In the genomic region with DNA sequence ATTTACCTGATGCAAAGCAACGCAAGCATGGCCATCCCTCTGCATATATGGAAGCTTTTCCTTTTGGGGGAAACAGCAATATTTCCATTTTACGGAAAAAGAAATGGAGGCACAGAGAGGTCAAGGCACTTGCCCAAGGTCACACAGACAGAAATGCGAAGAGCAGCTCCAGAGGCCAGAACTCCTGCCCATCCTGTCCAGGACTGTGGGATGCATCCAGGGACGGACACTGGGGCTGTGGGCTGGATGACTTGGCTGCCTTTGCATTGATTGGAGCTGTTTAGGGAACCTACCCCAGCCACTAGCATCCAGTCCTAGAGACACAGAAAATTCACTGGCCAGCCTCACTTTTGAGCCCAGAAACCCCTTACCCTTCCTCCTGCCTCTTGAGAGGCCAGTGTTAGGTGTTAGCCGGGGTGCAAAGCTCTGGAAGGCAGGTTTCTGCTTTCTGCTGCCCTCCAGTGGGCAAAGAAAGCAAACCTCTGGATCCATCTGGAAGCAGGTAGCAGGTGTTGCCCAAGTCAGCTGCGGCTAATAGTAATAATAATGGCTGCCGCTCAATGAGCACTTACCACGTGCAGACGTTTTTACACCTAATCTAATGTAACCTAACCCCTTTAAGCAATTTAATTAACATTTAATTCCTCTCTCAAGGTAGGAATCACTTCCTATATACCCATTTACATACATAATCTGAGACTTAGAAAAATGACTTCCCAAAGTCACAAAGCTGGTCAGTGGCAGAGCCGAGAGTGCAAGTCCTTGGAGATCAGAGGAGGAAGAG, we compare ENCODE assay signal across 8 cellular contexts. TPM values are rescaled to one million over a fixed set of nuclear protein-coding genes. Genes with fewer than 3 reads are reported as not detected.
DNase-seq lines count a peak whose midpoint lies in the region; ATAC-seq and TF ChIP-seq lines count a peak whose summit lies in the region.

No MANE protein-coding gene starts in this region.

- H3K27me3 ChIP-seq in left ventricle myocardium inferior (ENCODE audit: low read depth): no peaks in the 10 kb centered on the region

- H3K9me3 ChIP-seq in left ventricle myocardium inferior (replicated peaks): no peaks in the 10 kb centered on the region

- no peaks in the 10 kb centered on the region for H3K36me3 ChIP-seq in left ventricle myocardium inferior

- TF ChIP-seq CTCF in left ventricle myocardium inferior (IDR thresholded peaks at IDR 0.05; ENCODE audit: borderline replicate concordance): peak; percentile 81

- peaks cover 22% of the 10 kb centered on the region for H3K4me1 ChIP-seq in left ventricle myocardium inferior

- intact Hi-C loops in left ventricle myocardium inferior (cut with micrococcal nuclease): loop anchor here (10.0 kb wide), 1 partner anchor 299 kb away; no protein-coding TSS in a partner anchor

- DNase-seq in EL (peak; percentile 52), OCI-M1 (lab: John Stamatoyannopoulos, UW) (peak; percentile 71), activated T-helper 1 cell treated with Interleukin-2 at 50 U/mL for 16 hours (ENCODE audit: low read depth) (peak; percentile 38), left ventricle myocardium inferior (peak; percentile 46), middle frontal gyrus (ENCODE audit: extremely low spot score, low spot score) (no peak)
- peak; percentile 67 for DNase-seq in stimulated activated CD4-positive, alpha-beta T cell treated with anti-CD3 and anti-CD28 coated beads, Interleukin-15, amount 100 ng/mL, for 24 hours

- no peak overlapping the region for H3K27ac ChIP-seq in left ventricle myocardium inferior (replicated peaks)

- peak; percentile 82 for ATAC-seq in HG03280 (IDR thresholded peaks at IDR 0.05; ENCODE audit: unreplicated experiment)
- no peak for ATAC-seq in HG03439 (IDR thresholded peaks at IDR 0.05; ENCODE audit: unreplicated experiment)

- H3K4me3 ChIP-seq in left ventricle myocardium inferior: no peak overlapping the region

RNA-seq across cellular contexts. Expression of gene CCN5, which starts 31.7 kb away (rescaled TPM):
- 37.0 TPM for total RNA-seq in left ventricle myocardium inferior

RNA-seq across cellular contexts. Expression of gene ADA, which starts 32.0 kb away (rescaled TPM):
- total RNA-seq in left ventricle myocardium inferior: 6.7 TPM
